9 cellular contexts compared by ENCODE assay signal in genomic region chr2:133720429-133720828, GRCh38.
"Had no signal": no experiment of that assay in that cellular context is flagged by ENCODE, and none has a peak within 500 bp of the region (broad histone marks: within the 10 kb centered on the region; RNA-seq: fewer than 3 reads in every experiment).

No MANE protein-coding gene starts in this region.

- H3K27ac ChIP-seq: GM23248 had no signal

- DNase-seq: GOT3, H7, H9, HCEC 1CT, HFFc6 had no signal

- H3K9ac ChIP-seq: GM23248 had no signal

- ATAC-seq: GM23338, HCT116 had no signal

- H3K9me3 ChIP-seq: HAP-1 had no signal

- H3K4me3 ChIP-seq: GM23248, GM23338, HAP-1 had no signal

- H3K36me3 ChIP-seq: HAP-1 had no signal

- H3K4me1 ChIP-seq: HAP-1 had no signal

- H3K4me2 ChIP-seq: GM23338 had no signal

- H2AFZ ChIP-seq: GM23248, GM23338 had no signal
